20 cellular contexts compared by ENCODE assay signal in genomic region chr5:58649716-58650115, GRCh38.
"Had no signal": no experiment of that assay in that cellular context is flagged by ENCODE, and none has a peak within 500 bp of the region (broad histone marks: within the 10 kb centered on the region; RNA-seq: fewer than 3 reads in every experiment).

No MANE protein-coding gene starts in this region.

- H3K9me3 Mint-ChIP-seq: neural progenitor cell had no signal

- H3K27ac Mint-ChIP-seq: immature natural killer cell; naive thymus-derived CD4-positive, alpha-beta T cell; neural progenitor cell; progenitor cell of endocrine pancreas had no signal

- DNase-seq: cortex of kidney; dorsolateral prefrontal cortex; effector CD8-positive, alpha-beta T cell; gastrocnemius medialis; heart right ventricle; immature natural killer cell; kidney; left cardiac atrium; mesendoderm; naive thymus-derived CD4-positive, alpha-beta T cell; nucleus accumbens; pancreas; right cardiac atrium; small intestine; stimulated activated CD4-positive, alpha-beta T cell treated with anti-CD3 and anti-CD28 coated beads, Interleukin-2, amount 100 ng/mL, for 48 hours; stimulated activated naive CD4-positive, alpha-beta T cell treated with Interleukin-2 at 50 U/mL for 16 hours; trophoblast cell had no signal

- H3K36me3 Mint-ChIP-seq: immature natural killer cell; naive thymus-derived CD4-positive, alpha-beta T cell; neural progenitor cell had no signal

- ATAC-seq: esophagus mucosa; gastrocnemius medialis; heart right ventricle; naive thymus-derived CD4-positive, alpha-beta T cell; right cardiac atrium had no signal

- H3K4me3 Mint-ChIP-seq: immature natural killer cell; naive thymus-derived CD4-positive, alpha-beta T cell; neural progenitor cell had no signal

- H3K4me1 Mint-ChIP-seq: immature natural killer cell; naive thymus-derived CD4-positive, alpha-beta T cell had no signal

- FAIRE-seq: kidney, pancreas, small intestine had no signal

- H3K27me3 Mint-ChIP-seq: progenitor cell of endocrine pancreas had no signal
